Comparison of ENCODE assay signal across 12 cellular contexts in genomic region chr21:38839683-38840286, GRCh38. TPM values are rescaled to one million over a fixed set of nuclear protein-coding genes. Genes with fewer than 3 reads are reported as not detected.
DNase-seq lines count a peak whose midpoint lies in the region; ATAC-seq and TF ChIP-seq lines count a peak whose summit lies in the region.
"Had no signal": no experiment of that assay in that cellular context is flagged by ENCODE, and none has a peak within 500 bp of the region (broad histone marks: within the 10 kb centered on the region; RNA-seq: fewer than 3 reads in every experiment).

No MANE protein-coding gene starts in this region.

- no peak overlapping the region for H3K27ac Mint-ChIP-seq in type B pancreatic cell

- H3K27ac ChIP-seq in right atrium auricular region (no peak overlapping the region), left ventricle myocardium inferior (replicated peaks) (no peak overlapping the region), sigmoid colon (peak overlapping the region in 1 of 4 donors; percentile 30)
- H3K27ac ChIP-seq: lower lobe of right lung, WERI-Rb-1 had no signal

- H3K27me3 ChIP-seq in right atrium auricular region (no peaks in the 10 kb centered on the region), left ventricle myocardium inferior (ENCODE audit: low read depth) (no peaks in the 10 kb centered on the region), sigmoid colon (no peaks in the 10 kb centered on the region)

- no peaks in the 10 kb centered on the region for H3K9me3 Mint-ChIP-seq in type B pancreatic cell

- intact Hi-C loops in left ventricle myocardium inferior (cut with micrococcal nuclease) (loop anchor here (10.0 kb wide), 1 partner anchor 65 kb away; no protein-coding TSS in a partner anchor), sigmoid colon (cut with DNase I) (no loop called here)

- peak; percentile 80 for ATAC-seq in SK-N-SH treated with all-trans-retinoic acid at 6 μM for 48 hours

- no peaks in the 10 kb centered on the region for H3K27me3 Mint-ChIP-seq in type B pancreatic cell

- no peak for TF ChIP-seq CTCF in right atrium auricular region (IDR thresholded peaks at IDR 0.05)
- no peak for TF ChIP-seq CTCF in left ventricle myocardium inferior (IDR thresholded peaks at IDR 0.05; ENCODE audit: borderline replicate concordance)
- no peak for TF ChIP-seq CTCF in fibroblast of villous mesenchyme (IDR thresholded peaks at IDR 0.05; ENCODE audit: insufficient read depth, low read depth, low read length)
- TF ChIP-seq CTCF in type B pancreatic cell (conservative IDR thresholded peaks at IDR 0.05), result no peak
- TF ChIP-seq CTCF in sigmoid colon (IDR thresholded peaks at IDR 0.05), result no peak

- WGBS in sigmoid colon, 2 donors, result 81 to 85% methylated on average over 5 of the region's 5 CpGs

- no peak overlapping the region for H3K4me3 Mint-ChIP-seq in type B pancreatic cell

- H3K4me1 ChIP-seq in right atrium auricular region (no peaks in the 10 kb centered on the region), left ventricle myocardium inferior (no peaks in the 10 kb centered on the region), sigmoid colon (peaks cover 0 to 5% (median 2%) of the 10 kb centered on the region in 4 donors)

- DNase-seq in right atrium auricular region (ENCODE audit: low spot score) (peak; percentile 55), left ventricle myocardium inferior (no peak), fibroblast of villous mesenchyme (ENCODE audit: low read depth) (peak; percentile 96), type B pancreatic cell (ENCODE audit: extremely low spot score, unreplicated experiment) (peak; percentile 39), sigmoid colon (no peak), NCI-H1105 treated with DMSO at 0.1 percent for 48 hours (lab: John Stamatoyannopoulos, UW) (no peak), inferior parietal cortex (ENCODE audit: extremely low spot score) (no peak)
- DNase-seq: COR-L47, lower lobe of right lung, NCI-H345, WERI-Rb-1 had no signal

- H3K4me3 ChIP-seq in right atrium auricular region, result no peak overlapping the region
- no peak overlapping the region for H3K4me3 ChIP-seq in left ventricle myocardium inferior
- no peak overlapping the region for H3K4me3 ChIP-seq in fibroblast of villous mesenchyme (ENCODE audit: low read depth, low read length)
- no peak overlapping the region for H3K4me3 ChIP-seq in sigmoid colon
- H3K4me3 ChIP-seq: lower lobe of right lung had no signal

- no peaks in the 10 kb centered on the region for H3K4me1 Mint-ChIP-seq in type B pancreatic cell (ENCODE audit: unreplicated experiment)

- H3K36me3 Mint-ChIP-seq in type B pancreatic cell, result no peaks in the 10 kb centered on the region

- H3K36me3 ChIP-seq in right atrium auricular region, result no peaks in the 10 kb centered on the region
- no peaks in the 10 kb centered on the region for H3K36me3 ChIP-seq in left ventricle myocardium inferior
- H3K36me3 ChIP-seq in sigmoid colon, result no peaks in the 10 kb centered on the region
- H3K36me3 ChIP-seq: lower lobe of right lung, WERI-Rb-1 had no signal

- H3K9me3 ChIP-seq in right atrium auricular region (no peaks in the 10 kb centered on the region), left ventricle myocardium inferior (replicated peaks) (no peaks in the 10 kb centered on the region), sigmoid colon (no peaks in the 10 kb centered on the region)
- H3K9me3 ChIP-seq: lower lobe of right lung had no signal

- no peak for TF ChIP-seq EP300 in sigmoid colon (IDR thresholded peaks at IDR 0.05)

- TF ChIP-seq POLR2A in sigmoid colon (IDR thresholded peaks at IDR 0.05), result no peak

TF ChIP-seq in SK-N-SH treated with all-trans-retinoic acid at 6 μM for 48 hours, 23 proteins besides CTCF, POLR2A, EP300 and RAD21:
- no peak for TF ChIP-seq PATZ1 (CRISPR knock-in tag; IDR thresholded peaks at IDR 0.05; ENCODE audit: borderline replicate concordance)
- TF ChIP-seq POU6F1 (CRISPR knock-in tag; IDR thresholded peaks at IDR 0.05; ENCODE audit: borderline replicate concordance, low read depth), result no peak
- TF ChIP-seq GLIS3 (CRISPR knock-in tag; IDR thresholded peaks at IDR 0.05), result no peak
- no peak for TF ChIP-seq ISL1 (CRISPR knock-in tag; IDR thresholded peaks at IDR 0.05)
- TF ChIP-seq ZNF8 (CRISPR knock-in tag; IDR thresholded peaks at IDR 0.05), result no peak
- TF ChIP-seq BACH2 (CRISPR knock-in tag; IDR thresholded peaks at IDR 0.05; ENCODE audit: borderline replicate concordance), result no peak
- no peak for TF ChIP-seq TSHZ2 (CRISPR knock-in tag; IDR thresholded peaks at IDR 0.05)
- TF ChIP-seq SNAI2 (CRISPR knock-in tag; IDR thresholded peaks at IDR 0.05), result no peak
- TF ChIP-seq TOX (CRISPR knock-in tag; IDR thresholded peaks at IDR 0.05; ENCODE audit: borderline replicate concordance), result no peak
- TF ChIP-seq ARNTL (CRISPR knock-in tag; IDR thresholded peaks at IDR 0.05; ENCODE audit: borderline replicate concordance, low read depth), result no peak
- TF ChIP-seq TCF4 (CRISPR knock-in tag; IDR thresholded peaks at IDR 0.05; ENCODE audit: borderline replicate concordance), result no peak
- TF ChIP-seq PPARA (CRISPR knock-in tag; IDR thresholded peaks at IDR 0.05; ENCODE audit: borderline replicate concordance), result no peak
- no peak for TF ChIP-seq ESRRG (CRISPR knock-in tag; IDR thresholded peaks at IDR 0.05)
- no peak for TF ChIP-seq CSRNP3 (CRISPR knock-in tag; IDR thresholded peaks at IDR 0.05)
- no peak for TF ChIP-seq ZFP3 (CRISPR knock-in tag; IDR thresholded peaks at IDR 0.05)

RNA-seq across cellular contexts. Expression of gene ETS2, which starts 34.1 kb away (rescaled TPM):
- 10 to 100 TPM; 31.4 to 37.2 TPM for total RNA-seq in right atrium auricular region
- 40.9 TPM for total RNA-seq in left ventricle myocardium inferior
- total RNA-seq in fibroblast of villous mesenchyme, result 36.7 and 45.8 TPM in 2 replicates
- 42.2 and 46.8 TPM in 2 replicates for total RNA-seq in type B pancreatic cell (ENCODE audit: low replicate concordance)
- total RNA-seq in sigmoid colon, result 100 to 1,000 TPM in 1 of 4 donors, 10 to 100 TPM in 3; 32.1 to 112 (median 41.7) TPM
- 100 to 1,000 TPM in 1 of 3 donors, 10 to 100 TPM in 2; 47.4 to 133 (median 83.3) TPM for polyA plus RNA-seq in sigmoid colon

Comparison
In these comparisons a context has a peak if more than half of its experiments do, and no peak if none do; other contexts are left out.
1. DNase-seq: peak in right atrium auricular region (single experiment), fibroblast of villous mesenchyme (single experiment) and type B pancreatic cell (single experiment); none in left ventricle myocardium inferior (single experiment), sigmoid colon (single experiment), NCI-H1105 treated with DMSO at 0.1 percent for 48 hours (single experiment) and inferior parietal cortex (single experiment).